24 cellular contexts compared by ENCODE assay signal in genomic region chr1:40715660-40716059, GRCh38. TPM values are rescaled to one million over a fixed set of nuclear protein-coding genes. Genes with fewer than 3 reads are reported as not detected.
DNase-seq lines count a peak whose midpoint lies in the region; ATAC-seq, FAIRE-seq and TF ChIP-seq lines count a peak whose summit lies in the region.
"Had no signal": no experiment of that assay in that cellular context is flagged by ENCODE, and none has a peak within 500 bp of the region (broad histone marks: within the 10 kb centered on the region; RNA-seq: fewer than 3 reads in every experiment).

No MANE protein-coding gene starts in this region.

- H3K4me3 ChIP-seq in left ventricle myocardium inferior (peak overlapping the region; percentile 71), left lung (no peak overlapping the region), pancreas (no peak overlapping the region), WERI-Rb-1 (ENCODE audit: low read depth, low read length) (no peak overlapping the region)
- H3K4me3 ChIP-seq: adrenal gland, HAP-1, neural progenitor cell, SK-N-MC had no signal

- no peak for FAIRE-seq in pancreas (lab: Jason Lieb, UNC)
- no peak for FAIRE-seq in GM12891 (lab: Jason Lieb, UNC)

- peaks cover 24% of the 10 kb centered on the region for H3K4me1 Mint-ChIP-seq in endothelial cell (ENCODE audit: unreplicated experiment)

- H3K36me3 ChIP-seq in left ventricle myocardium inferior (peaks cover 10% of the 10 kb centered on the region), left lung (no peaks in the 10 kb centered on the region), pancreas (no peaks in the 10 kb centered on the region), WERI-Rb-1 (no peaks in the 10 kb centered on the region)
- H3K36me3 ChIP-seq: adrenal gland, neural progenitor cell had no signal

- H3K4me3 Mint-ChIP-seq in endothelial cell (ENCODE audit: unreplicated experiment): no peak overlapping the region
- H3K4me3 Mint-ChIP-seq: activated CD4-positive, alpha-beta memory T cell treated with anti-CD3 and anti-CD28 coated beads for 36 hours; activated T-cell treated with anti-CD3 and anti-CD28 coated beads, Interleukin-2, amount 50 U/mL, for 72 hours; CD4-positive, alpha-beta T cell; neural progenitor cell; type B pancreatic cell had no signal

- H3K27me3 Mint-ChIP-seq in endothelial cell (ENCODE audit: unreplicated experiment): no peaks in the 10 kb centered on the region
- H3K27me3 Mint-ChIP-seq: activated CD4-positive, alpha-beta memory T cell treated with anti-CD3 and anti-CD28 coated beads for 36 hours; CD4-positive, alpha-beta T cell; type B pancreatic cell had no signal

- no peaks in the 10 kb centered on the region for H3K9me3 Mint-ChIP-seq in endothelial cell (ENCODE audit: unreplicated experiment)
- H3K9me3 Mint-ChIP-seq: activated CD4-positive, alpha-beta memory T cell treated with anti-CD3 and anti-CD28 coated beads for 36 hours; activated T-cell treated with anti-CD3 and anti-CD28 coated beads, Interleukin-2, amount 50 U/mL, for 72 hours; CD4-positive, alpha-beta T cell; neural progenitor cell; type B pancreatic cell had no signal

- DNase-seq in left ventricle myocardium inferior: no peak
- DNase-seq in Right ventricle myocardium inferior (ENCODE audit: missing footprints): no peak
- DNase-seq in left lung: no peak
- DNase-seq in pancreas: no peak
- DNase-seq in GM12891 (ENCODE audit: insufficient read length, low spot score): no peak
- DNase-seq in WERI-Rb-1: no peak
- no peak for DNase-seq in endothelial cell (ENCODE audit: low spot score)
- DNase-seq: activated CD4-positive, alpha-beta memory T cell treated with anti-CD3 and anti-CD28 coated beads for 36 hours; activated CD4-positive, CD25-positive, alpha-beta regulatory T cell treated with anti-CD3 and anti-CD28 coated beads, Interleukin-2, amount 50 U/mL, for 72 hours; activated naive CD4-positive, alpha-beta T cell; activated T-cell treated with anti-CD3 and anti-CD28 coated beads, Interleukin-2, amount 50 U/mL, for 72 hours; adrenal gland; CD4-positive, alpha-beta T cell; islet precursor cell; NCI-H1436; NCI-H2081; NCI-H526 treated with DMSO at 0.1 percent for 48 hours; NK-92 treated with Interleukin-12 subunit alpha and Interleukin-12 subunit beta, amount 100 ng/mL, for 24 hours; stimulated activated CD4-positive, alpha-beta T cell treated with anti-CD3 and anti-CD28 coated beads, Interleukin-4, amount 100 ng/mL, for 24 hours had no signal

- WGBS in pancreas, 2 donors: 16 to 22% methylated on average over 3 of the region's 3 CpGs

- intact Hi-C loops in left ventricle myocardium inferior (cut with micrococcal nuclease): no loop called here
- intact Hi-C loops in Right ventricle myocardium inferior (cut with DNase I): no loop called here
- intact Hi-C loops in left lung (cut with DNase I): no loop called here
- intact Hi-C loops in pancreas (cut with DNase I): no loop called here

- H3K27ac ChIP-seq in left ventricle myocardium inferior (replicated peaks): no peak overlapping the region
- H3K27ac ChIP-seq in left lung: peak overlapping the region; percentile 6 to 46
- H3K27ac ChIP-seq in pancreas: peak overlapping the region in 2 of 4 donors; percentile 65 to 66
- no peak overlapping the region for H3K27ac ChIP-seq in WERI-Rb-1
- H3K27ac ChIP-seq: adrenal gland, neural progenitor cell, SK-N-MC had no signal

- no peaks in the 10 kb centered on the region for H3K36me3 Mint-ChIP-seq in endothelial cell (ENCODE audit: low read depth, unreplicated experiment)

- H3K27me3 ChIP-seq in left ventricle myocardium inferior (ENCODE audit: low read depth) (no peaks in the 10 kb centered on the region), left lung (no peaks in the 10 kb centered on the region), pancreas (no peaks in the 10 kb centered on the region), WERI-Rb-1 (ENCODE audit: insufficient read depth, low read depth, severe bottlenecking) (no peaks in the 10 kb centered on the region)
- H3K27me3 ChIP-seq: adrenal gland, neural progenitor cell had no signal

- TF ChIP-seq POLR2A in GM12891 (IDR thresholded peaks at IDR 0.05; ENCODE audit: low read depth, low read length): no peak

- TF ChIP-seq CTCF in left ventricle myocardium inferior (IDR thresholded peaks at IDR 0.05; ENCODE audit: borderline replicate concordance) (no peak), left lung (IDR thresholded peaks at IDR 0.05) (no peak), pancreas (IDR thresholded peaks at IDR 0.05) (no peak), WERI-Rb-1 (IDR thresholded peaks at IDR 0.05; ENCODE audit: low read depth, low read length) (no peak), endothelial cell (IDR thresholded peaks at IDR 0.05; ENCODE audit: unreplicated experiment) (no peak)

- ATAC-seq in Right ventricle myocardium inferior (no peak), left lung (peak; percentile 46), pancreas (peak; percentile 38 to 71 (median 62)), esophagus mucosa (no peak)
- ATAC-seq: activated T-cell treated with anti-CD3 and anti-CD28 coated beads, Interleukin-2, amount 50 U/mL, for 72 hours had no signal

- H3K27ac Mint-ChIP-seq in endothelial cell (ENCODE audit: unreplicated experiment): no peak overlapping the region
- H3K27ac Mint-ChIP-seq: activated CD4-positive, alpha-beta memory T cell treated with anti-CD3 and anti-CD28 coated beads for 36 hours; activated T-cell treated with anti-CD3 and anti-CD28 coated beads, Interleukin-2, amount 50 U/mL, for 72 hours; CD4-positive, alpha-beta T cell; neural progenitor cell had no signal

- H3K9me3 ChIP-seq in left ventricle myocardium inferior (replicated peaks) (no peaks in the 10 kb centered on the region), left lung (no peaks in the 10 kb centered on the region), pancreas (no peaks in the 10 kb centered on the region), WERI-Rb-1 (ENCODE audit: severe bottlenecking) (no peaks in the 10 kb centered on the region)
- H3K9me3 ChIP-seq: adrenal gland, HAP-1 had no signal

- H3K4me1 ChIP-seq in left ventricle myocardium inferior (peaks cover 100% of the 10 kb centered on the region), left lung (peaks cover 32 to 81% of the 10 kb centered on the region in 2 donors), pancreas (peaks cover 65 to 88% (median 69%) of the 10 kb centered on the region in 3 donors)

TF ChIP-seq in GM12891, 5 proteins besides CTCF, POLR2A, EP300 and RAD21:
- TF ChIP-seq PAX5 (IDR thresholded peaks at IDR 0.05; ENCODE audit: insufficient read depth, low read length, severe bottlenecking) (no peak), TAF1 (IDR thresholded peaks at IDR 0.05; ENCODE audit: low read depth, low read length) (no peak), POU2F2 (IDR thresholded peaks at IDR 0.05; ENCODE audit: low read depth, low read length) (no peak), SPI1 (IDR thresholded peaks at IDR 0.05; ENCODE audit: low read depth, low read length) (no peak), POLR2AphosphoS5 (IDR thresholded peaks at IDR 0.05; ENCODE audit: low read depth, low read length) (no peak)

RNA-seq across cellular contexts. Expression of gene NFYC, which starts 24.2 kb away (rescaled TPM):
- total RNA-seq in left ventricle myocardium inferior (62.2 TPM), Right ventricle myocardium inferior (62.3 TPM), left lung (10 to 100 TPM; 54.6 to 56.0 TPM), pancreas (10 to 100 TPM; 23.0 to 39.6 (median 28.2) TPM), endothelial cell (ENCODE audit: unreplicated experiment) (49.7 TPM), esophagus mucosa (40.8 TPM)
- polyA plus RNA-seq in pancreas: 10 to 100 TPM; 21.3 to 33.8 TPM
- 33.9 TPM for polyA plus RNA-seq in GM12891 (2012; ENCODE audit: low read depth, missing spikeins)

RNA-seq across cellular contexts. Expression of gene RIMS3, which starts 50.2 kb away (rescaled TPM):
- total RNA-seq in left ventricle myocardium inferior (0.74 TPM), Right ventricle myocardium inferior (1.6 TPM), left lung (1 to 10 TPM; 4.4 to 5.0 TPM), pancreas (1 to 10 TPM in 1 of 6 donors, under 1 TPM in 5; 0.55 to 2.7 (median 0.77) TPM), endothelial cell (ENCODE audit: unreplicated experiment) (5.4 TPM), esophagus mucosa (2.2 TPM)
- polyA plus RNA-seq in pancreas: under 1 TPM; 0.49 to 0.54 TPM
- polyA plus RNA-seq in GM12891 (2012; ENCODE audit: low read depth, missing spikeins): 0.13 TPM

Comparison
In these comparisons a context has a peak if more than half of its experiments do, and no peak if none do; other contexts are left out.
1. H3K27ac ChIP-seq: peak in left lung (2 of 2); none in left ventricle myocardium inferior (single experiment) and WERI-Rb-1 (single experiment).
2. ATAC-seq: peak in left lung (single experiment) and pancreas (4 of 4); none in Right ventricle myocardium inferior (single experiment) and esophagus mucosa (single experiment).